ENCODE assay signal across 8 cellular contexts in the genomic region with DNA sequence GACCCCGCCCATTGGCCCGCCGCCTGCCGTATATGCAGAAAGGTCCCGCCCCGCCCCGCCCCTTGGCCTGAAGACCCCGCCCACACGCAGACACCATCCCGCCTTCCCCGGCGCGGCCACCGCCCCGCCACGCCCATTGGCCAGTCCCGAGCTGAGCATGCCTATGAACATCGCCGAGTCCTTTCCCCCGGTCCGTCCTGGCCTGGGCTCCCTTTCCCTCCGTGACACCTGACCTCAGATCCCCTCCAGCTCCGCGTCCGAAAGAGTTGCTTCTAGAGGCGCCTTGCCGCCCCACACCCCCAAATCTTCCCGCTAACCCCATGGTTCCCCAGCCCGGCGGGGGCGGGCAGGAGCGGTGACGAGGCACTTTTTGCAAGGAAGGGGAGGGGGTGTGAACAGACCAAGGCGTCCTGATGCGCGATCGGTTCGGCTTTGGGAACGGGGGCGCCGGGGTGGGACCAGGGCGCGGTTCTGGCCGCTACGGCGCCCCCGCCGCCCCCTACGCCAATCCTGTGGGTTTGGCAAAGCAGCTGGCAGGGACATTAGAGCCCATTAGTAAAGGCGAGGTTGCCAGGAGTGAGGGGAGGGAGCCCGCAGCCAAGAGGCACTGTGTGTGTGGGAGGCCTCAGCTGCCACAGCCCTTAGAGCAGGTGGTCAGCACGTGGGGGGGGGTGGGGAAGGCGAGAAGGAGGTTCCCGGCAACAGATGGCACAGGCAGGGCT.
DNase-seq lines count a peak whose midpoint lies in the region; ATAC-seq and TF ChIP-seq lines count a peak whose summit lies in the region.

No MANE protein-coding gene starts in this region.

- H3K9ac ChIP-seq in iPS-20b (ENCODE audit: low read depth, low read length) = peak overlapping the region; percentile 87

- H3K4me1 ChIP-seq in iPS-20b (ENCODE audit: insufficient read depth, low read length) = peaks cover 3% of the 10 kb centered on the region; the same call in 1 of the 2 replicates

- H3K9me3 ChIP-seq in WERI-Rb-1 (ENCODE audit: severe bottlenecking) = no peaks in the 10 kb centered on the region
- no peaks in the 10 kb centered on the region for H3K9me3 ChIP-seq in iPS-20b (ENCODE audit: insufficient read depth, low read depth, low read length)

- peak; percentile 92 for DNase-seq in NCI-H2196 (lab: John Stamatoyannopoulos, UW; ENCODE audit: unreplicated experiment)
- peak; percentile 94 for DNase-seq in WERI-Rb-1
- DNase-seq in T47D (ENCODE audit: low read depth in 1 of 2, low spot score in 1 of 2) = peak; percentile 85 to 89

- H3K27ac ChIP-seq in WERI-Rb-1 (peak overlapping the region; percentile 99), iPS-20b (ENCODE audit: low read length) (peak overlapping the region; percentile 87), skin epidermis (peak overlapping the region; percentile 57 to 97 (median 88))

- peak; percentile 50 for ATAC-seq in HG03039 (IDR thresholded peaks at IDR 0.05; ENCODE audit: unreplicated experiment)
- no peak for ATAC-seq in HG03196 (IDR thresholded peaks at IDR 0.05; ENCODE audit: unreplicated experiment)

- H3K4me3 ChIP-seq in GM12875 (ENCODE audit: low read depth, low read length) (peak overlapping the region; percentile 56), WERI-Rb-1 (ENCODE audit: low read depth, low read length) (peak overlapping the region; percentile 76), iPS-20b (ENCODE audit: low read length) (peak overlapping the region; percentile 73), skin epidermis (peak overlapping the region; percentile 50 to 78 (median 62))

- H3K27me3 ChIP-seq in WERI-Rb-1 (ENCODE audit: insufficient read depth, low read depth, severe bottlenecking) = no peaks in the 10 kb centered on the region
- no peaks in the 10 kb centered on the region for H3K27me3 ChIP-seq in iPS-20b (ENCODE audit: insufficient read depth, low read length)

- peaks cover 34% of the 10 kb centered on the region for H3K36me3 ChIP-seq in WERI-Rb-1
- peaks cover 18% of the 10 kb centered on the region for H3K36me3 ChIP-seq in iPS-20b (ENCODE audit: insufficient read depth, low read depth, low read length)

- TF ChIP-seq CTCF in GM12875 (IDR thresholded peaks at IDR 0.05; ENCODE audit: borderline replicate concordance, insufficient read depth, low read depth, low read length) (no peak), WERI-Rb-1 (IDR thresholded peaks at IDR 0.05; ENCODE audit: low read depth, low read length) (no peak)

- in situ Hi-C loops in T47D (cut with HindIII; ENCODE audit: low pct_unique_long_range_greater_than_20kb, low sequenced_read_pairs) = no loop called here
